21 cellular contexts compared by ENCODE assay signal in the genomic region with DNA sequence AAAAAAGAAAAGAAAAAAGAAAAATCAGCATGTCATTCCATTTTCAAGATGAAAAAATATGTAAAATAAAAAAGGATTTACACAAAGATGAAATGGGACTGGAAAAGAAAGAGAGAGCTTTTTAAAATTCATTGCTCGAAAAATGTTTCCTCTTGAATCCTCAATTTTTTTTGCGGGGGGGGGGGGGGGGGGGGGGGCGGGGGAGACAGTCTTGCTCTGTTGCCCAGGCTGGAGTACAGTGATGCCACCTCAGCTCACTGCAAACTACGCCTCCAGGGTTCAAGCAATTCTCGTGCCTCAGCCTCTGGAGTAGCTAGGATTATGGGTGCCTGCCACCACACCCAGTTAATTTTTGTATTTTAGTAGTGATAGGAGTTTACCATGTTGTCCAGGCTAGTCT. TPM values are rescaled to one million over a fixed set of nuclear protein-coding genes. Genes with fewer than 3 reads are reported as not detected.
DNase-seq lines count a peak whose midpoint lies in the region; ATAC-seq, FAIRE-seq and TF ChIP-seq lines count a peak whose summit lies in the region.
"Had no signal": no experiment of that assay in that cellular context is flagged by ENCODE, and none has a peak within 500 bp of the region (broad histone marks: within the 10 kb centered on the region; RNA-seq: fewer than 3 reads in every experiment).

No MANE protein-coding gene starts in this region.

- H3K4me2 ChIP-seq in HepG2 (ENCODE audit: low read depth, low read length) (no peak overlapping the region), OCI-LY1 (ENCODE audit: low read length) (no peak overlapping the region), K562 (ENCODE audit: insufficient read depth, low read length) (no peak overlapping the region)
- H3K4me2 ChIP-seq: A549 had no signal

- no peaks in the 10 kb centered on the region for H3K9me1 ChIP-seq in K562 (ENCODE audit: control insufficient read depth, insufficient read depth, low read length)

- no peak overlapping the region for H3K9ac ChIP-seq in HepG2 (ENCODE audit: insufficient read depth, low read depth, low read length)
- H3K9ac ChIP-seq in OCI-LY1 (ENCODE audit: low read length): no peak overlapping the region
- H3K9ac ChIP-seq in K562 (ENCODE audit: insufficient read depth in 1 of 2, low read depth in 2 of 2, low read length in 2 of 2): no peak overlapping the region
- H3K9ac ChIP-seq: BLaER1 treated with 17β-estradiol and CSF1 and Interleukin-3, amounts not matched to agents 10 nM and 100 nM had no signal

- intact Hi-C loops in HepG2 (cut with micrococcal nuclease; ENCODE audit: unreplicated experiment) (no loop called here), right lobe of liver (cut with DNase I) (no loop called here), K562 (cut with micrococcal nuclease) (no loop called here), gastrocnemius medialis (cut with DNase I; ENCODE audit: low total_unique reads) (no loop called here)

- CTCF ChIA-PET in HepG2 (lab: Yijun Ruan, JAX; ENCODE audit: low intra/inter-chr PET ratio, low total read pairs): no interaction called here
- CTCF ChIA-PET in K562 (lab: Yijun Ruan, JAX; ENCODE audit: low intra/inter-chr PET ratio): no interaction called here

- TF ChIP-seq CTCF in HepG2 (CRISPR knock-in tag; IDR thresholded peaks at IDR 0.05) (no peak), right lobe of liver (IDR thresholded peaks at IDR 0.05) (no peak), OCI-LY1 (IDR thresholded peaks at IDR 0.05; ENCODE audit: low read length) (no peak), K562 (IDR thresholded peaks at IDR 0.05 in 2 of 3, conservative IDR thresholded peaks at IDR 0.05 in 1 of 3; ENCODE audit: insufficient read depth in 2 of 3, low read depth in 1 of 3, low read length in 3 of 3) (no peak), gastrocnemius medialis (IDR thresholded peaks at IDR 0.05 in 4 of 5, conservative IDR thresholded peaks at IDR 0.05 in 1 of 5) (no peak)

- no peaks in the 10 kb centered on the region for H3K9me2 ChIP-seq in OCI-LY1 (ENCODE audit: low read depth, low read length)

- H3K9me3 ChIP-seq in HepG2 (ENCODE audit: low read length) (no peaks in the 10 kb centered on the region), right lobe of liver (no peaks in the 10 kb centered on the region), OCI-LY1 (ENCODE audit: low read length) (no peaks in the 10 kb centered on the region), K562 (replicated peaks; ENCODE audit: control insufficient read depth, insufficient read depth, low read depth, low read length) (no peaks in the 10 kb centered on the region), gastrocnemius medialis (no peaks in the 10 kb centered on the region)
- H3K9me3 ChIP-seq: A549; BLaER1 treated with 17β-estradiol and CSF1 and Interleukin-3, amounts not matched to agents 10 nM and 100 nM; Caco-2 had no signal

- ATAC-seq in HepG2: no peak
- no peak for ATAC-seq in right lobe of liver
- no peak for ATAC-seq in K562
- no peak for ATAC-seq in gastrocnemius medialis
- ATAC-seq in HG03432 (IDR thresholded peaks at IDR 0.05; ENCODE audit: unreplicated experiment): no peak
- no peak for ATAC-seq in GM18867 (IDR thresholded peaks at IDR 0.05; ENCODE audit: unreplicated experiment)
- ATAC-seq: A549; CD8-positive, alpha-beta T cell had no signal

- H3F3A ChIP-seq in OCI-LY1 (ENCODE audit: insufficient read depth, low read length): peaks cover 10% of the 10 kb centered on the region; the same call in 1 of the 2 replicates

- no peak for FAIRE-seq in HepG2 (lab: Jason Lieb, UNC)
- no peak for FAIRE-seq in K562 (lab: Jason Lieb, UNC)
- FAIRE-seq: A549, D721Med, GM12891 had no signal

- 88% methylated on average over 4 of the region's 5 CpGs for WGBS in HepG2 (ENCODE audit: low lambda C conversion rate)
- 61% methylated on average over 3 of the region's 5 CpGs for WGBS in right lobe of liver (ENCODE audit: insufficient coverage, low coverage, low lambda C conversion rate, missing lambda C conversion rate)
- WGBS in K562 (ENCODE audit: insufficient coverage, low coverage, missing lambda C conversion rate): no CpG with 5 or more reads among the region's 5 CpGs

- TF ChIP-seq POLR2A in HepG2 (IDR thresholded peaks at IDR 0.05; ENCODE audit: insufficient read depth in 1 of 2, low read depth in 2 of 2, low read length in 2 of 2) (no peak), right lobe of liver (IDR thresholded peaks at IDR 0.05) (no peak), K562 (conservative IDR thresholded peaks at IDR 0.05) (no peak), gastrocnemius medialis (IDR thresholded peaks at IDR 0.05) (no peak)

- no peak overlapping the region for H2AFZ ChIP-seq in HepG2 (ENCODE audit: low read length)
- H2AFZ ChIP-seq in OCI-LY1 (ENCODE audit: low read length): no peak overlapping the region
- H2AFZ ChIP-seq in K562 (ENCODE audit: low read depth, low read length): no peak overlapping the region

- POLR2A ChIA-PET in HepG2 (lab: Yijun Ruan, JAX) (no interaction called here), K562 (lab: Yijun Ruan, JAX) (interaction anchor here (0.6 to 1.3 kb wide), 3 partner anchors 9 to 77 kb away, joined by 3 to 5 read pairs (median 5); a partner anchor contains a TSS)

- BruUV-seq in HepG2 (replicated peaks; lab: Mats Ljungman, UMichigan) (no TSS peak), K562 (replicated peaks; lab: Mats Ljungman, UMichigan) (no TSS peak)

- no peak for TF ChIP-seq RAD21 in HepG2 (CRISPR knock-in tag; IDR thresholded peaks at IDR 0.05)
- no peak for TF ChIP-seq RAD21 in K562 (CRISPR knock-in tag; conservative IDR thresholded peaks at IDR 0.05 in 1 of 2, IDR thresholded peaks at IDR 0.05 in 1 of 2)

- H3K4me1 ChIP-seq in HepG2 (ENCODE audit: insufficient read depth, low read length) (peaks cover 36% of the 10 kb centered on the region), right lobe of liver (no peaks in the 10 kb centered on the region), OCI-LY1 (ENCODE audit: insufficient read depth, low read length, severe bottlenecking) (peaks cover 61% of the 10 kb centered on the region), K562 (replicated peaks in 1 of 2; ENCODE audit: control insufficient read depth in 2 of 2, insufficient read depth in 2 of 2, low read length in 2 of 2) (0 out of 5 replicates have a peak, but pooled peaks cover 0 to 3% of the 10 kb centered on the region in 2 experiments), gastrocnemius medialis (peaks cover 47 to 52% of the 10 kb centered on the region in 2 donors)

- H3K36me3 ChIP-seq in HepG2 (replicated peaks in 1 of 2; ENCODE audit: control insufficient read depth in 1 of 2, insufficient read depth in 2 of 2, low read length in 2 of 2) (peaks cover 3 to 9% of the 10 kb centered on the region in 2 experiments; a peak in 1 of 5 replicates), right lobe of liver (no peaks in the 10 kb centered on the region), OCI-LY1 (ENCODE audit: insufficient read depth, low read length) (no peaks in the 10 kb centered on the region), K562 (ENCODE audit: control insufficient read depth, insufficient read depth, low read length) (no peaks in the 10 kb centered on the region), gastrocnemius medialis (no peaks in the 10 kb centered on the region)

- H3K27me3 ChIP-seq in HepG2 (ENCODE audit: control insufficient read depth in 1 of 2, insufficient read depth in 2 of 2, low read length in 2 of 2): no peaks in the 10 kb centered on the region
- no peaks in the 10 kb centered on the region for H3K27me3 ChIP-seq in right lobe of liver
- H3K27me3 ChIP-seq in OCI-LY1 (ENCODE audit: insufficient read depth, low read length): no peaks in the 10 kb centered on the region
- no peaks in the 10 kb centered on the region for H3K27me3 ChIP-seq in K562 (ENCODE audit: control insufficient read depth in 2 of 2, insufficient read depth in 2 of 2, low read length in 2 of 2)
- H3K27me3 ChIP-seq in gastrocnemius medialis: no peaks in the 10 kb centered on the region
- H3K27me3 ChIP-seq: BLaER1 treated with 17β-estradiol and CSF1 and Interleukin-3, amounts not matched to agents 10 nM and 100 nM had no signal

- H3K4me3 ChIP-seq in HepG2 (replicated peaks in 1 of 3; ENCODE audit: insufficient read depth in 1 of 3, low read depth in 2 of 3, low read length in 3 of 3) (no peak overlapping the region), right lobe of liver (no peak overlapping the region), OCI-LY1 (ENCODE audit: low read depth, low read length, poor library complexity, severe bottlenecking) (no peak overlapping the region), K562 (no peak overlapping the region), gastrocnemius medialis (no peak overlapping the region)
- H3K4me3 ChIP-seq: A549; BLaER1 treated with 17β-estradiol and CSF1 and Interleukin-3, amounts not matched to agents 10 nM and 100 nM had no signal

- H3K27ac ChIP-seq in HepG2 (ENCODE audit: extremely low read length, insufficient read depth, low read length) (no peak overlapping the region), right lobe of liver (no peak overlapping the region), OCI-LY1 (ENCODE audit: low read depth, low read length, poor library complexity, severe bottlenecking) (peak overlapping the region; percentile 2), K562 (ENCODE audit: extremely low read depth, low read depth, low read length) (no peak overlapping the region), gastrocnemius medialis (peak overlapping the region in 3 of 4 donors; percentile 28 to 47 (median 29))
- H3K27ac ChIP-seq: 22Rv1; A549; BLaER1 treated with 17β-estradiol and CSF1 and Interleukin-3, amounts not matched to agents 10 nM and 100 nM; C4-2B had no signal

- H3K79me2 ChIP-seq in HepG2 (ENCODE audit: insufficient read depth, low read length) (peaks cover 82% of the 10 kb centered on the region), OCI-LY1 (ENCODE audit: insufficient read depth, low read length) (peaks cover 62% of the 10 kb centered on the region), K562 (ENCODE audit: control insufficient read depth, insufficient read depth, low read length) (peaks cover 61% of the 10 kb centered on the region)

- DNase-seq in HepG2 (ENCODE audit: low spot score) (no peak), right lobe of liver (no peak), K562 (ENCODE audit: extremely low read depth in 1 of 4, low spot score in 3 of 4) (no peak), gastrocnemius medialis (no peak), SKM-1 (lab: John Stamatoyannopoulos, UW; ENCODE audit: unreplicated experiment) (no peak)
- DNase-seq: AML-193; Caco-2; Calu3; CD4-positive, alpha-beta T cell; CD8-positive, alpha-beta T cell; DMS79 treated with DMSO at 0.1 percent for 48 hours; GF-D8 had no signal

- in situ Hi-C loops in HepG2 (cut with HindIII; ENCODE audit: extremely low pct_ligation_motif_present, low pct_unique_long_range_greater_than_20kb) (no loop called here), K562 (cut with MboI) (no loop called here), gastrocnemius medialis (cut with MboI; ENCODE audit: low sequenced_read_pairs in 4 of 4) (no loop called here)

- TF ChIP-seq EP300 in HepG2 (IDR thresholded peaks at IDR 0.05; ENCODE audit: low read depth in 2 of 2, low read length in 2 of 2) (no peak), HepG2 (CRISPR knock-in tag; IDR thresholded peaks at IDR 0.05; ENCODE audit: borderline replicate concordance) (no peak), K562 (IDR thresholded peaks at IDR 0.05; ENCODE audit: low read length) (no peak)

- no peaks in the 10 kb centered on the region for H4K20me1 ChIP-seq in HepG2 (ENCODE audit: insufficient read depth, low read length)
- no peaks in the 10 kb centered on the region for H4K20me1 ChIP-seq in OCI-LY1 (ENCODE audit: insufficient read depth, low read length)
- no peaks in the 10 kb centered on the region for H4K20me1 ChIP-seq in K562 (replicated peaks; ENCODE audit: control insufficient read depth, insufficient read depth, low read length)

RNA-seq across cellular contexts. Expression of a gene that starts 16.5 kb away (rescaled TPM):
- total RNA-seq in HepG2 (2016; rRNA removed; fragmentation: Illumina TruSeq; extraction: Trizol) (70.8 and 102 TPM in 2 replicates), right lobe of liver (10 to 100 TPM in 5 of 6 experiments, 1 to 10 TPM in 1; 9.8 to 30.8 (median 14.7) TPM), K562 (2014; rRNA removed) (45.5 and 51.1 TPM in 2 replicates), K562 (2014; rRNA removed; fragmentation: Illumina TruSeq; extraction: Trizol) (75.7 and 88.5 TPM in 2 replicates), K562 (2015; rRNA removed; fragmentation: Illumina TruSeq; extraction: Trizol) (71.1 and 79.5 TPM in 2 replicates), K562 (2021) (49.3 and 50.3 TPM in 2 replicates), gastrocnemius medialis (10 to 100 TPM; 47.9 to 81.0 (median 77.9) TPM)
- total RNA-seq in HepG2 (2016; cell fraction: cytosol; rRNA removed; fragmentation: Illumina TruSeq; extraction: Trizol; ENCODE audit: low read depth): 30.8 and 31.4 TPM in 2 replicates
- 73.4 and 106 TPM in 2 replicates for total RNA-seq in HepG2 (2016; cell fraction: insoluble cytoplasmic fraction; rRNA removed; fragmentation: Illumina TruSeq; extraction: Trizol)
- total RNA-seq in HepG2 (2016; cell fraction: membrane; rRNA removed; fragmentation: Illumina TruSeq; extraction: Trizol): 63.5 and 65.6 TPM in 2 replicates
- 34.9 and 39.3 TPM in 2 replicates for total RNA-seq in HepG2 (2016; cell fraction: nucleus; rRNA removed; fragmentation: Illumina TruSeq; extraction: Trizol)
- polyA plus RNA-seq in HepG2 (2011; rRNA removed) (67.2 and 70.4 TPM in 2 replicates), K562 (2011; rRNA removed) (78.0 and 78.2 TPM in 2 replicates), K562 (2014; fragmentation: Illumina TruSeq; extraction: Trizol) (99.3 and 119 TPM in 2 replicates), K562 (2014; fragmentation: Nextera tagmentation; extraction: Ambion mirVana) (100 to 1,000 TPM; 152 to 215 TPM), K562 (2014; rRNA removed) (70.9 and 72.6 TPM in 2 replicates)
- polyA plus RNA-seq in HepG2 (2011; cell fraction: cytosol; rRNA removed): 82.6 and 98.7 TPM in 2 replicates
- polyA plus RNA-seq in HepG2 (2011; cell fraction: nucleus; rRNA removed): 19.1 and 24.2 TPM in 2 replicates
- polyA plus RNA-seq in HepG2 (2012): 91.4 and 114 TPM in 2 replicates
- 34.9 and 37.0 TPM in 2 replicates for polyA plus RNA-seq in HepG2 (2016; cell fraction: cytosol; fragmentation: Illumina TruSeq; extraction: Trizol; ENCODE audit: low read depth)
- 154 TPM in 2 replicates for polyA plus RNA-seq in HepG2 (2016; cell fraction: insoluble cytoplasmic fraction; fragmentation: Illumina TruSeq; extraction: Trizol; ENCODE audit: low read depth)
- 58.7 and 63.7 TPM in 2 replicates for polyA plus RNA-seq in HepG2 (2016; cell fraction: membrane; fragmentation: Illumina TruSeq; extraction: Trizol; ENCODE audit: low read depth)
- polyA plus RNA-seq in HepG2 (2016; cell fraction: nucleus; fragmentation: Illumina TruSeq; extraction: Trizol; ENCODE audit: insufficient read depth, low read depth): 45.6 and 54.4 TPM in 2 replicates
- 91.1 and 127 TPM in 2 replicates for polyA minus RNA-seq in HepG2 (2011; rRNA and poly(A)+ RNA removed; ENCODE audit: low replicate concordance)
- polyA minus RNA-seq in HepG2 (2011; cell fraction: cytosol; rRNA and poly(A)+ RNA removed): 32.0 and 33.9 TPM in 2 replicates
- polyA minus RNA-seq in HepG2 (2011; cell fraction: nucleus; rRNA and poly(A)+ RNA removed): 33.0 and 40.5 TPM in 2 replicates
- total RNA-seq in K562 (2011; cell fraction: chromatin; rRNA removed; ENCODE audit: low replicate concordance): 29.2 and 32.1 TPM in 2 replicates
- total RNA-seq in K562 (2011; cell fraction: nucleolus; rRNA removed): 15.8 and 17.2 TPM in 2 replicates
- total RNA-seq in K562 (2011; cell fraction: nucleoplasm; rRNA removed): 16.6 and 29.8 TPM in 2 replicates
- polyA plus RNA-seq in K562 (2011; cell fraction: cytosol; rRNA removed): 89.8 and 92.6 TPM in 2 replicates
- polyA plus RNA-seq in K562 (2011; cell fraction: nucleus; rRNA removed): 28.5 and 34.0 TPM in 2 replicates
- polyA plus RNA-seq in K562 (2012): 55.2 and 148 TPM in 2 replicates
- polyA minus RNA-seq in K562 (2011; rRNA and poly(A)+ RNA removed): 81.1 and 111 TPM in 2 replicates
- polyA minus RNA-seq in K562 (2011; cell fraction: cytosol; rRNA and poly(A)+ RNA removed): 29.9 and 39.3 TPM in 2 replicates
- 7.5 and 14.9 TPM in 2 replicates for polyA minus RNA-seq in K562 (2011; cell fraction: nucleus; rRNA and poly(A)+ RNA removed)

RNA-seq across cellular contexts. Expression of a gene that starts 60.0 kb away (rescaled TPM):
- total RNA-seq in HepG2 (2016; rRNA removed; fragmentation: Illumina TruSeq; extraction: Trizol): 0.77 and 1.7 TPM in 2 replicates
- total RNA-seq in HepG2 (2016; cell fraction: cytosol; rRNA removed; fragmentation: Illumina TruSeq; extraction: Trizol; ENCODE audit: low read depth): 0.20 and 0.26 TPM in 2 replicates
- 0.58 and 1.5 TPM in 2 replicates for total RNA-seq in HepG2 (2016; cell fraction: insoluble cytoplasmic fraction; rRNA removed; fragmentation: Illumina TruSeq; extraction: Trizol)
- total RNA-seq in HepG2 (2016; cell fraction: membrane; rRNA removed; fragmentation: Illumina TruSeq; extraction: Trizol): 0.45 and 0.62 TPM in 2 replicates
- 1.3 and 2.3 TPM in 2 replicates for total RNA-seq in HepG2 (2016; cell fraction: nucleus; rRNA removed; fragmentation: Illumina TruSeq; extraction: Trizol)
- 4.3 and 5.0 TPM in 2 replicates for polyA plus RNA-seq in HepG2 (2011; rRNA removed)
- polyA plus RNA-seq in HepG2 (2011; cell fraction: cytosol; rRNA removed): 3.5 and 3.7 TPM in 2 replicates
- 3.4 and 3.9 TPM in 2 replicates for polyA plus RNA-seq in HepG2 (2011; cell fraction: nucleus; rRNA removed)
- 1.4 and 3.0 TPM in 2 replicates for polyA plus RNA-seq in HepG2 (2012)
- polyA plus RNA-seq in HepG2 (2016; cell fraction: cytosol; fragmentation: Illumina TruSeq; extraction: Trizol; ENCODE audit: low read depth): 0.14 and 0.17 TPM in 2 replicates
- 0.79 and 0.88 TPM in 2 replicates for polyA plus RNA-seq in HepG2 (2016; cell fraction: insoluble cytoplasmic fraction; fragmentation: Illumina TruSeq; extraction: Trizol; ENCODE audit: low read depth)
- 0.26 TPM in 2 replicates for polyA plus RNA-seq in HepG2 (2016; cell fraction: membrane; fragmentation: Illumina TruSeq; extraction: Trizol; ENCODE audit: low read depth)
- polyA plus RNA-seq in HepG2 (2016; cell fraction: nucleus; fragmentation: Illumina TruSeq; extraction: Trizol; ENCODE audit: insufficient read depth, low read depth): 1.8 and 1.9 TPM in 2 replicates
- 1.0 and 3.2 TPM in 2 replicates for polyA minus RNA-seq in HepG2 (2011; rRNA and poly(A)+ RNA removed; ENCODE audit: low replicate concordance)
- polyA minus RNA-seq in HepG2 (2011; cell fraction: cytosol; rRNA and poly(A)+ RNA removed): 1.4 and 1.5 TPM in 2 replicates
- polyA minus RNA-seq in HepG2 (2011; cell fraction: nucleus; rRNA and poly(A)+ RNA removed): 3.5 and 4.1 TPM in 2 replicates
- 1 to 10 TPM in 2 of 6 experiments, under 1 TPM in 4; 0.42 to 1.8 (median 0.78) TPM for total RNA-seq in right lobe of liver
- 1.1 and 4.5 TPM in 2 replicates for total RNA-seq in K562 (2011; cell fraction: chromatin; rRNA removed; ENCODE audit: low replicate concordance)
- total RNA-seq in K562 (2011; cell fraction: nucleolus; rRNA removed): 1.7 and 2.3 TPM in 2 replicates
- 2.2 and 3.7 TPM in 2 replicates for total RNA-seq in K562 (2011; cell fraction: nucleoplasm; rRNA removed)
- total RNA-seq in K562 (2014; rRNA removed): 0.36 and 1.4 TPM in 2 replicates
- total RNA-seq in K562 (2014; rRNA removed; fragmentation: Illumina TruSeq; extraction: Trizol): 0.47 and 0.77 TPM in 2 replicates
- 0.65 and 0.75 TPM in 2 replicates for total RNA-seq in K562 (2015; rRNA removed; fragmentation: Illumina TruSeq; extraction: Trizol)
- 0.65 and 0.98 TPM in 2 replicates for total RNA-seq in K562 (2021)
- polyA plus RNA-seq in K562 (2011; rRNA removed): 0.45 and 0.60 TPM in 2 replicates
- polyA plus RNA-seq in K562 (2011; cell fraction: cytosol; rRNA removed): 0.19 and 0.27 TPM in 2 replicates
- polyA plus RNA-seq in K562 (2011; cell fraction: nucleus; rRNA removed): 0.25 and 0.78 TPM in 2 replicates
- 0.47 and 0.69 TPM in 2 replicates for polyA plus RNA-seq in K562 (2012)
- 0.79 and 1.1 TPM in 2 replicates for polyA plus RNA-seq in K562 (2014; fragmentation: Illumina TruSeq; extraction: Trizol)
- polyA plus RNA-seq in K562 (2014; fragmentation: Nextera tagmentation; extraction: Ambion mirVana): under 1 TPM; 0.11 to 0.29 TPM
- polyA plus RNA-seq in K562 (2014; rRNA removed): 0.62 and 0.78 TPM in 2 replicates
- polyA minus RNA-seq in K562 (2011; rRNA and poly(A)+ RNA removed): 0.18 and 0.28 TPM in 2 replicates
- 0.38 TPM in 1 of 2 replicates, not detected in the other for polyA minus RNA-seq in K562 (2011; cell fraction: cytosol; rRNA and poly(A)+ RNA removed)
- polyA minus RNA-seq in K562 (2011; cell fraction: nucleus; rRNA and poly(A)+ RNA removed): 0.11 and 0.67 TPM in 2 replicates
- 10 to 100 TPM in 3 of 4 donors, 1 to 10 TPM in 1; 5.3 to 22.2 (median 17.6) TPM for total RNA-seq in gastrocnemius medialis

Comparison
In these comparisons a context has a peak if more than half of its experiments do, and no peak if none do; other contexts are left out.
1. H3K27ac ChIP-seq: peak in OCI-LY1 (single experiment) and gastrocnemius medialis (3 of 4); none in HepG2 (single experiment), right lobe of liver (0 of 3) and K562 (single experiment).